Comparison of ENCODE assay signal across 8 cellular contexts in the genomic region with DNA sequence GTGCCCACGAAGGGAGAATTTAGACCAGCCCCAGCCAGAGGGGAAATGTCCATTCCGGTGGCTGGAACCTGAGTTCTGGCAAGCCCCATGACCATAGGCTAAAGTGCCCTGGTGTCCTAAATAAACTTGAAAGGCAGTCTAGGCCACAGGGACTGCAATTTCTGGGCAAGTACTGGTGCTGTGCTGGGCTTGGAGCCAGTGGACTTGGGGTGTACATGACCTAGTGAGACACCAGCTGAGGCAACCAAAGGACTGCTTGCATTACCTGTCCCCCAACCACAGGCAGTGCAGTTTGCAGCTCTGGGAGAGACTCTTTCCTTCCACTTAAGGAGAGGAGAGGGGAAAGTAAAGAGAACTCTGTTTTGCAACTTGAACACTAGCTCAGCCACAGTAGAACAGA.
"Had no signal": no experiment of that assay in that cellular context is flagged by ENCODE, and none has a peak within 500 bp of the region (broad histone marks: within the 10 kb centered on the region; RNA-seq: fewer than 3 reads in every experiment).

No MANE protein-coding gene starts in this region.

- DNase-seq: GM23248, GOT3, H7, HFFc6 had no signal

- H3K27ac ChIP-seq: GM23248, HL-60 had no signal

- H3K4me1 ChIP-seq: HAP-1 had no signal

- H3K9me3 ChIP-seq: HAP-1 had no signal

- H3K4me3 ChIP-seq: GM23248, HAP-1 had no signal

- ATAC-seq: HCT116, HepG2 had no signal
